1 cellular context compared by ENCODE assay signal in the genomic region with DNA sequence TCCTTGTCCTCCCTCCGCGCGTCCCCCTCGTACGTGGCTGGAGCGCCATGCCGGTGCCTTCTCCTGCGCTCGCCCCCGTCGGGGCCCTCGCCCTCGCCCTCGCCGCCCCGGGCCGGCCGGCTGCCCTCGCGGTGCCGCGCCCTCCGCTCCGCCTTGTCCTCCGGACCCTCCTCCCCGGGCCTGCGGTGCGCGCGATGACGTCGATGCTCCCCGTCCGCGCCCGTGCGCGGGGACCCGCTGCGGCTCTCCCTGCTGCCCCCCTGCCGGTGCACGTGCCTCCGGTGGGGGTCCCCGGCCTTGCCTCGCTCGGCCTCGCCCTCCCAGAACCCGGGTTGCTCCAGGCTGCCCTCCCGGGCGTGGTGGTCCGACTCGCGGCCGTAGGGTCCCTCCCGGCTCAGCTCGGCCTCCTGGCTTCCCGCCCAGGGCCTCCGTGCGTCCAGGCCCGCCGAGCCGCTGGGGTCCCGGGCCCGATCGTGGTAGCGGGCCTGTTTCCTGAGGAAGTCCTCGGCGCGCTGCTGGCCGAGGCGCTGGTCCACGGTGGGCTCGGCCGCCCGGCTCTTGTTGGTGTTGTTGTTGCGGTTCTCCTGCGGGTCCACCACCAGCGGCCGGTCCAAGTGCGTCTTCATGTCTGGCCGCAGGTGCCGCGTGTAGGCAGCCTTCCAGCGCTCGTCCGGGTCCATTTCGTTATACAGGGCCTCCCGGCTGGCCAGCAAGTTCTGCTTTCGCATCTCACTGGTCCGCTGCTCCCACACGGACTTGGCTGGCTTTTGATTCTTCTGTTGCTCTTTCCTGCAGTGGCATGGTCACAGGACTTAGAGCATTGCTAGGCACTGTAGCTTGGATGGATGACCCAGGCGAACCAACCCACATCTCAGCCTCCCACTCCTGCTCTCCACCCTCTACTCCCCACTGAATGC.
TF ChIP-seq lines count a peak whose summit lies in the region.

No MANE protein-coding gene starts in this region.

TF ChIP-seq in SK-N-SH, 30 proteins besides CTCF, POLR2A, EP300 and RAD21 (continued from another document):
- TF ChIP-seq, protein P1, sequence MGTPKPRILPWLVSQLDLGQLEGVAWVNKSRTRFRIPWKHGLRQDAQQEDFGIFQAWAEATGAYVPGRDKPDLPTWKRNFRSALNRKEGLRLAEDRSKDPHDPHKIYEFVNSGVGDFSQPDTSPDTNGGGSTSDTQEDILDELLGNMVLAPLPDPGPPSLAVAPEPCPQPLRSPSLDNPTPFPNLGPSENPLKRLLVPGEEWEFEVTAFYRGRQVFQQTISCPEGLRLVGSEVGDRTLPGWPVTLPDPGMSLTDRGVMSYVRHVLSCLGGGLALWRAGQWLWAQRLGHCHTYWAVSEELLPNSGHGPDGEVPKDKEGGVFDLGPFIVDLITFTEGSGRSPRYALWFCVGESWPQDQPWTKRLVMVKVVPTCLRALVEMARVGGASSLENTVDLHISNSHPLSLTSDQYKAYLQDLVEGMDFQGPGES (IDR thresholded peaks at IDR 0.05; ENCODE audit: low read depth, low read length) = no peak
TF ChIP-seq in SK-N-SH: peak in this region for 0.
